Comparison of ENCODE assay signal across 28 cellular contexts in the genomic region with DNA sequence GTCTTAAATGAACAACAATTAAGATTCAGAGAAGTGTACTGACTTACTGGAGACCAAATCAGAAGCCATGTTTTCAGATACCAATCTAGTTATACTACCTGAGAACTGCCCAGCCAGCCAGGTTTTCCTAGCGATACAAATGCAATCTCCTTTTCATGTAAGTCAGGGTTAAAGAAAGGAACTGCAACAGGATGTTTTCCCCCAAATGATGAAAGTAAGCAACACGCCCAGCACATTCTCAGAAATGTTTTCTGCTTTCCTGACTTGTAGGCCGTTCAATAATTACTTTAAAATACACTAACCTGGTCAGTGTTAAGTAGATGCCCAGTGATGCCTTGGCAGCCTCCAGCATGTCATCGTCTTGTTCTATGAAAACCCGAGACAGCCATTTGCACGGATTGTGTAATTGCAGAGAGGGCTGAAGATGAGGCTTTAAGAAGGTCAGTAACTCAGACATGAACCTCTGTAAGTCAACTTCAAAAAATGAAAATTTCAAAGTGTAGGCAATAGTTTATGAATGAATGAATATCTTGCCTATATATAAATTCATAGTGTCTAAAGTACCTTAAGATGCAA. TPM values are rescaled to one million over a fixed set of nuclear protein-coding genes. Genes with fewer than 3 reads are reported as not detected.
A peak's percentile ranks its signal among the peaks of the same experiment; 100 is the strongest.
DNase-seq lines count a peak whose midpoint lies in the region; ATAC-seq and TF ChIP-seq lines count a peak whose summit lies in the region.
"Had no signal": no experiment of that assay in that cellular context is flagged by ENCODE, and none has a peak within 500 bp of the region (broad histone marks: within the 10 kb centered on the region; RNA-seq: fewer than 3 reads in every experiment).

No MANE protein-coding gene starts in this region.

- no peaks in the 10 kb centered on the region for H4K20me1 ChIP-seq in GM23338 (replicated peaks; ENCODE audit: insufficient read depth)

- H3K9me3 Mint-ChIP-seq in activated CD4-positive, alpha-beta T cell treated with anti-CD3 and anti-CD28 coated beads, Interleukin-2, amount 10 ng/mL, durations not matched to agents 7 days and 5 days = peaks cover 3% of the 10 kb centered on the region
- no peaks in the 10 kb centered on the region for H3K9me3 Mint-ChIP-seq in CD4-positive, alpha-beta memory T cell
- no peaks in the 10 kb centered on the region for H3K9me3 Mint-ChIP-seq in activated CD4-positive, alpha-beta memory T cell treated with anti-CD3 and anti-CD28 coated beads for 36 hours
- no peaks in the 10 kb centered on the region for H3K9me3 Mint-ChIP-seq in activated naive CD8-positive, alpha-beta T cell treated with anti-CD3 and anti-CD28 coated beads, Interleukin-2, amount 50 U/mL, for 24 hours
- H3K9me3 Mint-ChIP-seq in GM23338 = no peaks in the 10 kb centered on the region

- peak overlapping the region; percentile 48 for H3K4me3 Mint-ChIP-seq in activated CD4-positive, alpha-beta T cell treated with anti-CD3 and anti-CD28 coated beads, Interleukin-2, amount 10 ng/mL, durations not matched to agents 7 days and 5 days
- peak overlapping the region; percentile 69 to 88 (median 81) for H3K4me3 Mint-ChIP-seq in CD4-positive, alpha-beta memory T cell
- H3K4me3 Mint-ChIP-seq in activated CD4-positive, alpha-beta memory T cell treated with anti-CD3 and anti-CD28 coated beads for 36 hours = no peak overlapping the region
- H3K4me3 Mint-ChIP-seq in activated naive CD8-positive, alpha-beta T cell treated with anti-CD3 and anti-CD28 coated beads, Interleukin-2, amount 50 U/mL, for 24 hours = no peak overlapping the region
- no peak overlapping the region for H3K4me3 Mint-ChIP-seq in GM23338

- no peaks in the 10 kb centered on the region for H3K9me3 ChIP-seq in CD4-positive, alpha-beta memory T cell (ENCODE audit: control insufficient read depth in 1 of 2, low read length in 2 of 2)
- H3K9me3 ChIP-seq in prostate gland = no peaks in the 10 kb centered on the region
- H3K9me3 ChIP-seq: esophagus muscularis mucosa, heart left ventricle, MG63, sigmoid colon, tibial artery had no signal

- H3K36me3 ChIP-seq in CD4-positive, alpha-beta memory T cell (ENCODE audit: insufficient read depth, low read length) = peaks cover 17% of the 10 kb centered on the region
- H3K36me3 ChIP-seq in GM23338 (ENCODE audit: insufficient read depth) = no peaks in the 10 kb centered on the region; the same call in 1 of the 2 replicates
- H3K36me3 ChIP-seq in prostate gland = no peaks in the 10 kb centered on the region

- peaks cover 31% of the 10 kb centered on the region for H3K4me1 ChIP-seq in CD4-positive, alpha-beta memory T cell (ENCODE audit: insufficient read depth, low read length)
- H3K4me1 ChIP-seq in GM23338 (ENCODE audit: insufficient read depth) (no peaks in the 10 kb centered on the region), prostate gland (replicated peaks) (no peaks in the 10 kb centered on the region)
- H3K4me1 ChIP-seq: heart left ventricle, sigmoid colon, tibial artery had no signal

- peak overlapping the region; percentile 92 for H3K27ac Mint-ChIP-seq in activated CD4-positive, alpha-beta T cell treated with anti-CD3 and anti-CD28 coated beads, Interleukin-2, amount 10 ng/mL, durations not matched to agents 7 days and 5 days
- H3K27ac Mint-ChIP-seq in CD4-positive, alpha-beta memory T cell = peak overlapping the region; percentile 86 to 95 (median 93)
- H3K27ac Mint-ChIP-seq in activated CD4-positive, alpha-beta memory T cell treated with anti-CD3 and anti-CD28 coated beads for 36 hours = peak overlapping the region; percentile 82
- peak overlapping the region; percentile 37 for H3K27ac Mint-ChIP-seq in activated naive CD8-positive, alpha-beta T cell treated with anti-CD3 and anti-CD28 coated beads, Interleukin-2, amount 50 U/mL, for 24 hours
- no peak overlapping the region for H3K27ac Mint-ChIP-seq in GM23338

- intact Hi-C loops in CD4-positive, alpha-beta memory T cell (cut with micrococcal nuclease) = loop anchor here (1.0 to 2.0 kb wide), 4 partner anchors 25 to 643 kb away; no protein-coding TSS in a partner anchor
- intact Hi-C loops in activated CD4-positive, alpha-beta memory T cell treated with anti-CD3 and anti-CD28 coated beads for 36 hours (cut with micrococcal nuclease) = loop anchor here (1.0 to 2.0 kb wide), 2 partner anchors 31 to 221 kb away; a partner anchor contains a TSS
- intact Hi-C loops in prostate gland (cut with DNase I) = loop anchor here (2.0 to 5.0 kb wide), 2 partner anchors 221 to 644 kb away; no protein-coding TSS in a partner anchor

- H3K79me2 ChIP-seq in GM23338 (replicated peaks; ENCODE audit: insufficient read depth) = 0 out of 2 replicates have a peak, but pooled peaks cover 2% of the 10 kb centered on the region

- TF ChIP-seq CTCF in GM23338 (conservative IDR thresholded peaks at IDR 0.05; ENCODE audit: low read depth in 2 of 2) = no peak
- no peak for TF ChIP-seq CTCF in prostate gland (IDR thresholded peaks at IDR 0.05)

- peaks cover 55% of the 10 kb centered on the region for H3K4me1 Mint-ChIP-seq in activated CD4-positive, alpha-beta T cell treated with anti-CD3 and anti-CD28 coated beads, Interleukin-2, amount 10 ng/mL, durations not matched to agents 7 days and 5 days
- H3K4me1 Mint-ChIP-seq in CD4-positive, alpha-beta memory T cell = peaks cover 30 to 53% (median 37%) of the 10 kb centered on the region in 4 donors
- peaks cover 50% of the 10 kb centered on the region for H3K4me1 Mint-ChIP-seq in activated CD4-positive, alpha-beta memory T cell treated with anti-CD3 and anti-CD28 coated beads for 36 hours (ENCODE audit: low read depth)
- H3K4me1 Mint-ChIP-seq in activated naive CD8-positive, alpha-beta T cell treated with anti-CD3 and anti-CD28 coated beads, Interleukin-2, amount 50 U/mL, for 24 hours = peaks cover 42% of the 10 kb centered on the region
- no peaks in the 10 kb centered on the region for H3K4me1 Mint-ChIP-seq in GM23338

- POLR2A ChIA-PET in activated CD4-positive, alpha-beta T cell treated with anti-CD3 and anti-CD28 coated beads, Interleukin-2, amount 10 ng/mL, durations not matched to agents 7 days and 5 days (lab: Charles Lee) = interaction anchor here (1.5 kb wide), 1 partner anchor 32 kb away, joined by 4 read pairs; no protein-coding TSS in a partner anchor
- POLR2A ChIA-PET in CD4-positive, alpha-beta memory T cell (lab: Charles Lee; ENCODE audit: partially characterized antibody) = interaction anchor here (0.7 to 1.9 kb wide), 6 partner anchors 8 to 229 kb away, joined by 3 to 14 read pairs (median 4); no protein-coding TSS in a partner anchor
- POLR2A ChIA-PET in activated CD4-positive, alpha-beta memory T cell treated with anti-CD3 and anti-CD28 coated beads for 36 hours (lab: Charles Lee) = interaction anchor here (0.7 to 1.8 kb wide), 3 partner anchors 25 to 222 kb away, joined by 4 read pairs; no protein-coding TSS in a partner anchor

- whole genome bisulfite sequencing in prostate gland = 87% methylated on average over 6 of the region's 6 CpGs

- H2AFZ ChIP-seq in GM23338 = no peak overlapping the region

- TF ChIP-seq POLR2A in prostate gland (IDR thresholded peaks at IDR 0.05) = no peak

- H3K4me3 ChIP-seq in CD4-positive, alpha-beta memory T cell (ENCODE audit: low read length in 2 of 2) = no peak overlapping the region
- no peak overlapping the region for H3K4me3 ChIP-seq in GM23338
- no peak overlapping the region for H3K4me3 ChIP-seq in prostate gland
- H3K4me3 ChIP-seq: esophagus muscularis mucosa, heart left ventricle, MG63, sigmoid colon, tibial artery had no signal

- no peak for ATAC-seq in activated naive CD8-positive, alpha-beta T cell treated with anti-CD3 and anti-CD28 coated beads, Interleukin-2, amount 50 U/mL, for 24 hours
- ATAC-seq in GM23338 (no peak), HG02885 (IDR thresholded peaks at IDR 0.05; ENCODE audit: poor library complexity, unreplicated experiment) (no peak)
- ATAC-seq: heart left ventricle, left ventricle myocardium superior had no signal

- DNase-seq in activated CD4-positive, alpha-beta T cell treated with anti-CD3 and anti-CD28 coated beads, Interleukin-2, amount 10 ng/mL, durations not matched to agents 7 days and 5 days = peak; percentile 34
- no peak for DNase-seq in activated CD4-positive, alpha-beta T cell treated with anti-CD3 and anti-CD28 coated beads, Interleukin-2, amount 50 U/mL, for 1 hour
- peak in 1 of 5 donors; percentile 10 for DNase-seq in CD4-positive, alpha-beta memory T cell
- no peak for DNase-seq in activated CD4-positive, alpha-beta memory T cell treated with anti-CD3 and anti-CD28 coated beads for 36 hours
- DNase-seq in activated naive CD8-positive, alpha-beta T cell treated with anti-CD3 and anti-CD28 coated beads, Interleukin-2, amount 50 U/mL, for 24 hours = no peak
- DNase-seq in GM23338 (ENCODE audit: low spot score) (no peak), prostate gland (ENCODE audit: low spot score) (no peak)
- DNase-seq: activated effector memory CD4-positive, alpha-beta T cell treated with Interleukin-2 at 50 U/mL for 16 hours; amygdala; brain microvascular endothelial cell; DMS 273 treated with DMSO at 0.1 percent for 48 hours; heart left ventricle; left ventricle myocardium superior; MG63; NCI-H2029; NCI-H510A treated with DMSO at 0.1 percent for 48 hours; sigmoid colon; stimulated activated CD4-positive, alpha-beta T cell treated with anti-CD3 and anti-CD28 coated beads, Interleukin-12 subunit alpha, Interleukin-12 subunit beta, amount 100 ng/mL, for 4 hours; stimulated activated CD4-positive, alpha-beta T cell treated with anti-CD3 and anti-CD28 coated beads, Interleukin-2, amount 100 ng/mL, for 48 hours had no signal

- peak overlapping the region; percentile 37 for H3K27ac ChIP-seq in CD4-positive, alpha-beta memory T cell (ENCODE audit: low read depth, low read length)
- H3K27ac ChIP-seq in GM23338 (ENCODE audit: low read depth) (no peak overlapping the region), prostate gland (no peak overlapping the region)
- H3K27ac ChIP-seq: brain microvascular endothelial cell, esophagus muscularis mucosa, heart left ventricle, HL-60, KMS-11, sigmoid colon, tibial artery had no signal

- H3K4me2 ChIP-seq in GM23338 = no peak overlapping the region
- H3K4me2 ChIP-seq: KMS-11 had no signal

- no peaks in the 10 kb centered on the region for H3K27me3 Mint-ChIP-seq in activated CD4-positive, alpha-beta T cell treated with anti-CD3 and anti-CD28 coated beads, Interleukin-2, amount 10 ng/mL, durations not matched to agents 7 days and 5 days
- H3K27me3 Mint-ChIP-seq in CD4-positive, alpha-beta memory T cell = no peaks in the 10 kb centered on the region
- H3K27me3 Mint-ChIP-seq in activated CD4-positive, alpha-beta memory T cell treated with anti-CD3 and anti-CD28 coated beads for 36 hours = no peaks in the 10 kb centered on the region
- H3K27me3 Mint-ChIP-seq in activated naive CD8-positive, alpha-beta T cell treated with anti-CD3 and anti-CD28 coated beads, Interleukin-2, amount 50 U/mL, for 24 hours = no peaks in the 10 kb centered on the region
- peaks cover 1% of the 10 kb centered on the region for H3K27me3 Mint-ChIP-seq in GM23338 (ENCODE audit: insufficient read depth, low read depth, poor library complexity)

- CTCF ChIA-PET in activated CD4-positive, alpha-beta T cell treated with anti-CD3 and anti-CD28 coated beads, Interleukin-2, amount 10 ng/mL, durations not matched to agents 7 days and 5 days (lab: Charles Lee) = interaction anchor here (0.6 to 1.9 kb wide), 8 partner anchors 18 to 653 kb away, joined by 3 to 15 read pairs (median 3); a partner anchor contains a TSS
- CTCF ChIA-PET in CD4-positive, alpha-beta memory T cell (lab: Charles Lee; ENCODE audit: partially characterized antibody) = interaction anchor here (0.6 to 7.2 kb wide), 16 partner anchors 8 to 643 kb away, joined by 3 to 214 read pairs (median 7); a partner anchor contains a TSS
- CTCF ChIA-PET in activated CD4-positive, alpha-beta memory T cell treated with anti-CD3 and anti-CD28 coated beads for 36 hours (lab: Charles Lee) = interaction anchor here (0.9 to 6.1 kb wide), 9 partner anchors 9 to 234 kb away, joined by 3 to 95 read pairs (median 6); a partner anchor contains a TSS

- peaks cover 80% of the 10 kb centered on the region for H3K36me3 Mint-ChIP-seq in activated CD4-positive, alpha-beta T cell treated with anti-CD3 and anti-CD28 coated beads, Interleukin-2, amount 10 ng/mL, durations not matched to agents 7 days and 5 days (ENCODE audit: low read depth)
- H3K36me3 Mint-ChIP-seq in CD4-positive, alpha-beta memory T cell = peaks cover 52 to 67% of the 10 kb centered on the region in 2 donors
- peaks cover 49% of the 10 kb centered on the region for H3K36me3 Mint-ChIP-seq in activated CD4-positive, alpha-beta memory T cell treated with anti-CD3 and anti-CD28 coated beads for 36 hours
- H3K36me3 Mint-ChIP-seq in activated naive CD8-positive, alpha-beta T cell treated with anti-CD3 and anti-CD28 coated beads, Interleukin-2, amount 50 U/mL, for 24 hours (ENCODE audit: low read depth) = peaks cover 53% of the 10 kb centered on the region
- H3K36me3 Mint-ChIP-seq in GM23338 (ENCODE audit: low read depth) = peaks cover 7% of the 10 kb centered on the region; the same call in 2 of the 3 replicates

- H3F3A ChIP-seq in GM23338 (replicated peaks; ENCODE audit: low read depth) = no peaks in the 10 kb centered on the region

- no peaks in the 10 kb centered on the region for H3K27me3 ChIP-seq in CD4-positive, alpha-beta memory T cell (ENCODE audit: insufficient read depth, low read length)
- no peaks in the 10 kb centered on the region for H3K27me3 ChIP-seq in GM23338 (ENCODE audit: insufficient read depth)
- no peaks in the 10 kb centered on the region for H3K27me3 ChIP-seq in prostate gland (replicated peaks; ENCODE audit: insufficient read depth)
- H3K27me3 ChIP-seq: brain microvascular endothelial cell, esophagus muscularis mucosa, heart left ventricle, MG63, sigmoid colon, tibial artery had no signal

- H3K9me2 ChIP-seq in GM23338 (ENCODE audit: insufficient read depth) = no peaks in the 10 kb centered on the region

RNA-seq across cellular contexts. Expression of a gene that starts 30.3 kb away (rescaled TPM):
- total RNA-seq in activated CD4-positive, alpha-beta T cell treated with anti-CD3 and anti-CD28 coated beads, Interleukin-2, amount 10 ng/mL, durations not matched to agents 7 days and 5 days = 10 to 100 TPM; 74.2 to 79.2 TPM
- 10 to 100 TPM; 76.4 to 84.0 TPM for total RNA-seq in CD4-positive, alpha-beta memory T cell
- polyA plus RNA-seq in CD4-positive, alpha-beta memory T cell = 10 to 100 TPM; 65.8 to 81.3 TPM
- total RNA-seq in activated CD4-positive, alpha-beta memory T cell treated with anti-CD3 and anti-CD28 coated beads for 36 hours = 10 to 100 TPM; 31.6 to 37.0 TPM
- 11.1 and 15.4 TPM in 2 replicates for total RNA-seq in GM23338 (2014; rRNA removed; shearing (Covaris generic))
- 10.4 and 11.7 TPM in 2 replicates for polyA plus RNA-seq in GM23338 (2016; fragmentation: Nextera tagmentation; extraction: Ambion mirVana)
- 10 to 100 TPM; 15.5 to 32.3 TPM for total RNA-seq in prostate gland

RNA-seq across cellular contexts. Expression of a gene that starts 30.7 kb away (rescaled TPM):
- 10 to 100 TPM; 21.3 to 22.8 TPM for total RNA-seq in activated CD4-positive, alpha-beta T cell treated with anti-CD3 and anti-CD28 coated beads, Interleukin-2, amount 10 ng/mL, durations not matched to agents 7 days and 5 days
- total RNA-seq in CD4-positive, alpha-beta memory T cell = 10 to 100 TPM; 19.5 to 20.0 TPM
- polyA plus RNA-seq in CD4-positive, alpha-beta memory T cell = 10 to 100 TPM; 14.3 to 15.9 TPM
- 10 to 100 TPM; 19.6 to 21.3 TPM for total RNA-seq in activated CD4-positive, alpha-beta memory T cell treated with anti-CD3 and anti-CD28 coated beads for 36 hours
- 11.4 and 13.9 TPM in 2 replicates for total RNA-seq in GM23338 (2014; rRNA removed; shearing (Covaris generic))
- polyA plus RNA-seq in GM23338 (2016; fragmentation: Nextera tagmentation; extraction: Ambion mirVana) = 4.1 and 4.6 TPM in 2 replicates
- 10 to 100 TPM; 17.3 to 22.3 TPM for total RNA-seq in prostate gland

RNA-seq across cellular contexts. Expression of a gene that starts 42.9 kb away (rescaled TPM):
- under 1 TPM; 0.60 to 0.62 TPM for total RNA-seq in activated CD4-positive, alpha-beta T cell treated with anti-CD3 and anti-CD28 coated beads, Interleukin-2, amount 10 ng/mL, durations not matched to agents 7 days and 5 days
- 1 to 10 TPM; 1.6 to 1.9 TPM for total RNA-seq in CD4-positive, alpha-beta memory T cell
- under 1 TPM in 1 of 2 donors, not detected in 1; 0.66 TPM for polyA plus RNA-seq in CD4-positive, alpha-beta memory T cell
- under 1 TPM; 0.19 to 0.31 TPM for total RNA-seq in activated CD4-positive, alpha-beta memory T cell treated with anti-CD3 and anti-CD28 coated beads for 36 hours
- 0.12 and 2.2 TPM in 2 replicates for total RNA-seq in GM23338 (2014; rRNA removed; shearing (Covaris generic))
- polyA plus RNA-seq in GM23338 (2016; fragmentation: Nextera tagmentation; extraction: Ambion mirVana) = 0.38 and 1.8 TPM in 2 replicates
- total RNA-seq in prostate gland = 1 to 10 TPM in 1 of 2 donors, under 1 TPM in 1; 0.73 to 4.0 TPM
- total RNA-seq: dermis microvascular lymphatic vessel endothelial cell, H4, heart left ventricle, left ventricle myocardium superior, pulmonary artery endothelial cell, SK-MEL-5 had no signal
- polyA plus RNA-seq: heart left ventricle had no signal

Comparison
In these comparisons a context has a peak if more than half of its experiments do, and no peak if none do; other contexts are left out.
1. H3K4me3 Mint-ChIP-seq: peak in activated CD4-positive, alpha-beta T cell treated with anti-CD3 and anti-CD28 coated beads, Interleukin-2, amount 10 ng/mL, durations not matched to agents 7 days and 5 days (single experiment) and CD4-positive, alpha-beta memory T cell (8 of 8); none in activated CD4-positive, alpha-beta memory T cell treated with anti-CD3 and anti-CD28 coated beads for 36 hours (single experiment), activated naive CD8-positive, alpha-beta T cell treated with anti-CD3 and anti-CD28 coated beads, Interleukin-2, amount 50 U/mL, for 24 hours (single experiment) and GM23338 (single experiment).